15 cellular contexts compared by ENCODE assay signal in genomic region chr4:143701365-143701764, GRCh38. TPM values are rescaled to one million over a fixed set of nuclear protein-coding genes. Genes with fewer than 3 reads are reported as not detected.
DNase-seq lines count a peak whose midpoint lies in the region; ATAC-seq, FAIRE-seq and TF ChIP-seq lines count a peak whose summit lies in the region.
"Had no signal": no experiment of that assay in that cellular context is flagged by ENCODE, and none has a peak within 500 bp of the region (broad histone marks: within the 10 kb centered on the region; RNA-seq: fewer than 3 reads in every experiment).

No MANE protein-coding gene starts in this region.

- BruUV-seq in HepG2 (replicated peaks; lab: Mats Ljungman, UMichigan), result no TSS peak

- CTCF ChIA-PET in activated CD4-positive, alpha-beta memory T cell treated with anti-CD3 and anti-CD28 coated beads for 36 hours (lab: Charles Lee), result no interaction called here
- CTCF ChIA-PET in HepG2 (lab: Yijun Ruan, JAX; ENCODE audit: low intra/inter-chr PET ratio, low total read pairs), result no interaction called here

- no peak for TF ChIP-seq POLR2A in HepG2 (IDR thresholded peaks at IDR 0.05; ENCODE audit: insufficient read depth in 1 of 2, low read depth in 2 of 2, low read length in 2 of 2)

- POLR2A ChIA-PET in activated CD4-positive, alpha-beta memory T cell treated with anti-CD3 and anti-CD28 coated beads for 36 hours (lab: Charles Lee), result interaction anchor here (0.6 kb wide), 1 partner anchor 143 kb away, joined by 3 read pairs; no protein-coding TSS in a partner anchor
- POLR2A ChIA-PET in HepG2 (lab: Yijun Ruan, JAX), result no interaction called here

- TF ChIP-seq EP300 in HepG2 (IDR thresholded peaks at IDR 0.05; ENCODE audit: low read depth in 2 of 2, low read length in 2 of 2) (no peak), HepG2 (CRISPR knock-in tag; IDR thresholded peaks at IDR 0.05; ENCODE audit: borderline replicate concordance) (no peak)

- H2AFZ ChIP-seq in HepG2 (ENCODE audit: low read length), result no peak overlapping the region

- in situ Hi-C loops in HepG2 (cut with HindIII; ENCODE audit: extremely low pct_ligation_motif_present, low pct_unique_long_range_greater_than_20kb), result no loop called here

- H3K4me2 ChIP-seq in HepG2 (ENCODE audit: low read depth, low read length), result no peak overlapping the region

- no peaks in the 10 kb centered on the region for H3K36me3 ChIP-seq in iPS-18a (ENCODE audit: control insufficient read depth, low read depth, low read length)
- no peaks in the 10 kb centered on the region for H3K36me3 ChIP-seq in HepG2 (replicated peaks in 1 of 2; ENCODE audit: control insufficient read depth in 1 of 2, insufficient read depth in 2 of 2, low read length in 2 of 2)
- H3K36me3 ChIP-seq: BE2C had no signal

- H3K4me3 ChIP-seq in right cardiac atrium (ENCODE audit: low read length) (peak overlapping the region; percentile 30), iPS-18a (ENCODE audit: low read length) (peak overlapping the region; percentile 67), HepG2 (replicated peaks in 1 of 3; ENCODE audit: insufficient read depth in 1 of 3, low read depth in 2 of 3, low read length in 3 of 3) (no peak overlapping the region)

- H3K36me3 Mint-ChIP-seq in activated CD4-positive, alpha-beta memory T cell treated with anti-CD3 and anti-CD28 coated beads for 36 hours, result no peaks in the 10 kb centered on the region
- no peaks in the 10 kb centered on the region for H3K36me3 Mint-ChIP-seq in type B pancreatic cell
- H3K36me3 Mint-ChIP-seq: IgD-negative memory B cell had no signal

- peak overlapping the region; percentile 32 for H3K4me3 Mint-ChIP-seq in activated CD4-positive, alpha-beta memory T cell treated with anti-CD3 and anti-CD28 coated beads for 36 hours
- peak overlapping the region; percentile 77 for H3K4me3 Mint-ChIP-seq in type B pancreatic cell

- no peak overlapping the region for H3K9ac ChIP-seq in iPS-18a (ENCODE audit: low read length)
- H3K9ac ChIP-seq in HepG2 (ENCODE audit: insufficient read depth, low read depth, low read length), result no peak overlapping the region

- no peak for TF ChIP-seq CTCF in type B pancreatic cell (conservative IDR thresholded peaks at IDR 0.05)
- no peak for TF ChIP-seq CTCF in HepG2 (CRISPR knock-in tag; IDR thresholded peaks at IDR 0.05)

- intact Hi-C loops in right cardiac atrium (cut with DNase I) (no loop called here), left ventricle myocardium superior (cut with micrococcal nuclease) (no loop called here), HepG2 (cut with micrococcal nuclease; ENCODE audit: unreplicated experiment) (no loop called here)
- intact Hi-C loops in activated CD4-positive, alpha-beta memory T cell treated with anti-CD3 and anti-CD28 coated beads for 36 hours (cut with micrococcal nuclease), result no loop called here

- no peak overlapping the region for H3K27ac Mint-ChIP-seq in activated CD4-positive, alpha-beta memory T cell treated with anti-CD3 and anti-CD28 coated beads for 36 hours
- H3K27ac Mint-ChIP-seq in type B pancreatic cell, result no peak overlapping the region
- H3K27ac Mint-ChIP-seq: IgD-negative memory B cell had no signal

- no peaks in the 10 kb centered on the region for H3K27me3 ChIP-seq in right cardiac atrium (ENCODE audit: control insufficient read depth, insufficient read depth)
- peaks cover 54% of the 10 kb centered on the region for H3K27me3 ChIP-seq in iPS-18a (ENCODE audit: control insufficient read depth, insufficient read depth, low read length)
- H3K27me3 ChIP-seq in HepG2 (ENCODE audit: control insufficient read depth in 1 of 2, insufficient read depth in 2 of 2, low read length in 2 of 2), result peaks cover 0 to 20% of the 10 kb centered on the region in 2 experiments; a peak in 3 of 5 replicates

- H3K9me3 Mint-ChIP-seq in activated CD4-positive, alpha-beta memory T cell treated with anti-CD3 and anti-CD28 coated beads for 36 hours, result no peaks in the 10 kb centered on the region
- no peaks in the 10 kb centered on the region for H3K9me3 Mint-ChIP-seq in type B pancreatic cell

- no peak for TF ChIP-seq RAD21 in HepG2 (CRISPR knock-in tag; IDR thresholded peaks at IDR 0.05)

- no peaks in the 10 kb centered on the region for H3K9me3 ChIP-seq in right cardiac atrium (ENCODE audit: control insufficient read depth, low read length)
- H3K9me3 ChIP-seq in iPS-18a (ENCODE audit: control insufficient read depth, low read depth, low read length), result no peaks in the 10 kb centered on the region
- H3K9me3 ChIP-seq in HepG2 (ENCODE audit: low read length), result no peaks in the 10 kb centered on the region
- H3K9me3 ChIP-seq: BE2C had no signal

- no peaks in the 10 kb centered on the region for H3K4me1 ChIP-seq in right cardiac atrium (ENCODE audit: control insufficient read depth, insufficient read depth, low read length)
- H3K4me1 ChIP-seq in iPS-18a (ENCODE audit: control insufficient read depth, low read depth, low read length), result no peaks in the 10 kb centered on the region
- no peaks in the 10 kb centered on the region for H3K4me1 ChIP-seq in HepG2 (ENCODE audit: insufficient read depth, low read length)
- H3K4me1 ChIP-seq: BE2C had no signal

- ATAC-seq in right cardiac atrium, result no peak
- ATAC-seq in left ventricle myocardium superior, result no peak
- ATAC-seq in HepG2, result no peak
- no peak for ATAC-seq in HG03159 (IDR thresholded peaks at IDR 0.05; ENCODE audit: unreplicated experiment)

- peaks cover 9% of the 10 kb centered on the region for H3K4me1 Mint-ChIP-seq in activated CD4-positive, alpha-beta memory T cell treated with anti-CD3 and anti-CD28 coated beads for 36 hours (ENCODE audit: low read depth)
- no peaks in the 10 kb centered on the region for H3K4me1 Mint-ChIP-seq in type B pancreatic cell (ENCODE audit: unreplicated experiment)

- WGBS in right cardiac atrium, result 41% methylated on average over 6 of the region's 6 CpGs
- 1% methylated on average over 6 of the region's 6 CpGs for WGBS in HepG2 (ENCODE audit: low lambda C conversion rate)

- H3K79me2 ChIP-seq in HepG2 (ENCODE audit: insufficient read depth, low read length), result no peaks in the 10 kb centered on the region

- no peak overlapping the region for H3K27ac ChIP-seq in right cardiac atrium (ENCODE audit: low read length)
- H3K27ac ChIP-seq in iPS-18a (ENCODE audit: low read length), result no peak overlapping the region
- no peak overlapping the region for H3K27ac ChIP-seq in HepG2 (ENCODE audit: extremely low read length, insufficient read depth, low read length)

- DNase-seq in right cardiac atrium (no peak), left ventricle myocardium superior (no peak), type B pancreatic cell (ENCODE audit: extremely low spot score, unreplicated experiment) (no peak), HepG2 (ENCODE audit: low spot score) (no peak), GDM1 (lab: John Stamatoyannopoulos, UW) (no peak)
- no peak for DNase-seq in activated CD4-positive, alpha-beta memory T cell treated with anti-CD3 and anti-CD28 coated beads for 36 hours
- DNase-seq: BE2C, NCI-H2029 treated with DMSO at 0.1 percent for 48 hours had no signal

- peaks cover 43% of the 10 kb centered on the region for H3K27me3 Mint-ChIP-seq in activated CD4-positive, alpha-beta memory T cell treated with anti-CD3 and anti-CD28 coated beads for 36 hours
- H3K27me3 Mint-ChIP-seq in type B pancreatic cell, result peaks cover 85% of the 10 kb centered on the region

- FAIRE-seq in HepG2 (lab: Jason Lieb, UNC), result no peak
- FAIRE-seq: bronchial epithelial cell, H54 had no signal

- H4K20me1 ChIP-seq in HepG2 (ENCODE audit: insufficient read depth, low read length), result no peaks in the 10 kb centered on the region

TF ChIP-seq in HepG2, 621 proteins besides CTCF, POLR2A, EP300 and RAD21:
- TF ChIP-seq FLYWCH1 (CRISPR knock-in tag; IDR thresholded peaks at IDR 0.05) (no peak), ZNF784 (CRISPR knock-in tag; IDR thresholded peaks at IDR 0.05; ENCODE audit: borderline replicate concordance) (no peak)

RNA-seq across cellular contexts. Expression of gene FREM3, which starts 0.9 kb away (rescaled TPM):
- total RNA-seq in right cardiac atrium (under 1 TPM in 1 of 4 donors, not detected in 3; 0.23 TPM), left ventricle myocardium superior (not detected), type B pancreatic cell (ENCODE audit: low replicate concordance) (0.31 and 1.1 TPM in 2 replicates), HepG2 (2016; rRNA removed; fragmentation: Illumina TruSeq; extraction: Trizol) (not detected in 2 replicates)
- polyA plus RNA-seq in right cardiac atrium (0.02 TPM), HepG2 (2011; rRNA removed) (not detected in 2 replicates)
- total RNA-seq in activated CD4-positive, alpha-beta memory T cell treated with anti-CD3 and anti-CD28 coated beads for 36 hours, result not detected
- not detected in 2 replicates for total RNA-seq in HepG2 (2016; cell fraction: cytosol; rRNA removed; fragmentation: Illumina TruSeq; extraction: Trizol; ENCODE audit: low read depth)
- total RNA-seq in HepG2 (2016; cell fraction: insoluble cytoplasmic fraction; rRNA removed; fragmentation: Illumina TruSeq; extraction: Trizol), result not detected in 2 replicates
- not detected in 2 replicates for total RNA-seq in HepG2 (2016; cell fraction: membrane; rRNA removed; fragmentation: Illumina TruSeq; extraction: Trizol)
- total RNA-seq in HepG2 (2016; cell fraction: nucleus; rRNA removed; fragmentation: Illumina TruSeq; extraction: Trizol), result not detected in 2 replicates
- polyA plus RNA-seq in HepG2 (2011; cell fraction: cytosol; rRNA removed), result not detected in 2 replicates
- polyA plus RNA-seq in HepG2 (2011; cell fraction: nucleus; rRNA removed), result not detected in 2 replicates
- polyA plus RNA-seq in HepG2 (2012), result not detected in 2 replicates
- not detected in 2 replicates for polyA plus RNA-seq in HepG2 (2016; cell fraction: cytosol; fragmentation: Illumina TruSeq; extraction: Trizol; ENCODE audit: low read depth)
- not detected in 2 replicates for polyA plus RNA-seq in HepG2 (2016; cell fraction: insoluble cytoplasmic fraction; fragmentation: Illumina TruSeq; extraction: Trizol; ENCODE audit: low read depth)
- not detected in 2 replicates for polyA plus RNA-seq in HepG2 (2016; cell fraction: membrane; fragmentation: Illumina TruSeq; extraction: Trizol; ENCODE audit: low read depth)
- polyA plus RNA-seq in HepG2 (2016; cell fraction: nucleus; fragmentation: Illumina TruSeq; extraction: Trizol; ENCODE audit: insufficient read depth, low read depth), result not detected in 2 replicates
- polyA minus RNA-seq in HepG2 (2011; rRNA and poly(A)+ RNA removed; ENCODE audit: low replicate concordance), result not detected in 2 replicates
- not detected in 2 replicates for polyA minus RNA-seq in HepG2 (2011; cell fraction: cytosol; rRNA and poly(A)+ RNA removed)
- not detected in 2 replicates for polyA minus RNA-seq in HepG2 (2011; cell fraction: nucleus; rRNA and poly(A)+ RNA removed)
- total RNA-seq: bronchial epithelial cell, fibroblast of lung, G401 had no signal
- polyA plus RNA-seq: fibroblast of lung had no signal

Comparison
In these comparisons a context has a peak if more than half of its experiments do, and no peak if none do; other contexts are left out.
1. H3K4me3 ChIP-seq: peak in right cardiac atrium (single experiment) and iPS-18a (single experiment); none in HepG2 (0 of 3).